1 cellular context compared by ENCODE assay signal in genomic region chr17:75034236-75034908, GRCh38.
A peak's percentile ranks its signal among the peaks of the same experiment; 100 is the strongest.
TF ChIP-seq lines count a peak whose summit lies in the region.

No MANE protein-coding gene starts in this region.

TF ChIP-seq in HepG2, 621 proteins besides CTCF, POLR2A, EP300 and RAD21 (continued from another document and continues in another):
- TF ChIP-seq PATZ1 (CRISPR knock-in tag; IDR thresholded peaks at IDR 0.05) (peak; percentile 54; the same call in 1 of the 2 replicates), HINFP (CRISPR knock-in tag; IDR thresholded peaks at IDR 0.05; ENCODE audit: low read depth) (peak; percentile 76), NFE2L1 (CRISPR knock-in tag; IDR thresholded peaks at IDR 0.05; ENCODE audit: borderline replicate concordance) (no peak), PAF1 (CRISPR knock-in tag; IDR thresholded peaks at IDR 0.05) (no peak), NONO (IDR thresholded peaks at IDR 0.05) (no peak), NONO (CRISPR knock-in tag; conservative IDR thresholded peaks at IDR 0.05) (no peak; the same call in 1 of the 2 replicates), ZBTB49 (CRISPR knock-in tag; IDR thresholded peaks at IDR 0.05; ENCODE audit: borderline replicate concordance) (0 out of 2 replicates have a peak, but pooled peaks have one; percentile 73), SNAPC5 (CRISPR knock-in tag; IDR thresholded peaks at IDR 0.05; ENCODE audit: borderline replicate concordance) (0 out of 2 replicates have a peak, but pooled peaks have one; percentile 79), ZNF292 (CRISPR knock-in tag; IDR thresholded peaks at IDR 0.05; ENCODE audit: borderline replicate concordance, low read depth) (peak; percentile 26; the same call in 1 of the 2 replicates), ZNF207 (IDR thresholded peaks at IDR 0.05; ENCODE audit: borderline replicate concordance) (no peak), TOPORS (CRISPR knock-in tag; IDR thresholded peaks at IDR 0.05) (peak; percentile 99), NR0B2 (CRISPR knock-in tag; IDR thresholded peaks at IDR 0.05) (0 out of 2 replicates have a peak, but pooled peaks have one; percentile 79), ARNTL (CRISPR knock-in tag; IDR thresholded peaks at IDR 0.05) (peak; percentile 63; the same call in 1 of the 2 replicates), SSRP1 (CRISPR knock-in tag; IDR thresholded peaks at IDR 0.05) (peak; percentile 99; the same call in 1 of the 2 replicates), FOXP1 (IDR thresholded peaks at IDR 0.05) (no peak), FOXP1 (CRISPR knock-in tag; IDR thresholded peaks at IDR 0.05) (0 out of 2 replicates have a peak, but pooled peaks have one; percentile 45), ZNF598 (CRISPR knock-in tag; IDR thresholded peaks at IDR 0.05; ENCODE audit: borderline replicate concordance) (no peak; the same call in none of the 2 replicates), RARA (CRISPR knock-in tag; IDR thresholded peaks at IDR 0.05) (no peak; the same call in 1 of the 2 replicates), HOXD1 (CRISPR knock-in tag; IDR thresholded peaks at IDR 0.05) (peak; percentile 87), ELF3 (CRISPR knock-in tag; IDR thresholded peaks at IDR 0.05) (peak; percentile 63), MAX (IDR thresholded peaks at IDR 0.05) (peak; percentile 97), ZNF549 (CRISPR knock-in tag; IDR thresholded peaks at IDR 0.05) (0 out of 2 replicates have a peak, but pooled peaks have one; percentile 14), ZNF264 (CRISPR knock-in tag; IDR thresholded peaks at IDR 0.05) (peak; percentile 86), MZF1 (CRISPR knock-in tag; IDR thresholded peaks at IDR 0.05; ENCODE audit: borderline replicate concordance) (peak; percentile 96), POGK (CRISPR knock-in tag; conservative IDR thresholded peaks at IDR 0.05) (peak; percentile 26; the same call in 1 of the 2 replicates), ARID4A (CRISPR knock-in tag; IDR thresholded peaks at IDR 0.05; ENCODE audit: borderline replicate concordance) (no peak; the same call in 1 of the 2 replicates), NR1H2 (CRISPR knock-in tag; IDR thresholded peaks at IDR 0.05; ENCODE audit: borderline replicate concordance, low read depth) (no peak), STAT5B (CRISPR knock-in tag; IDR thresholded peaks at IDR 0.05) (0 out of 2 replicates have a peak, but pooled peaks have one; percentile 19), HBP1 (CRISPR knock-in tag; IDR thresholded peaks at IDR 0.05; ENCODE audit: low read depth) (peak; percentile 58; the same call in 1 of the 2 replicates), ZNF350 (CRISPR knock-in tag; IDR thresholded peaks at IDR 0.05; ENCODE audit: borderline replicate concordance, low read depth) (0 out of 2 replicates have a peak, but pooled peaks have one; percentile 13), U2AF1 (optimal IDR thresholded peaks at IDR 0.05; ENCODE audit: low read depth, low read length) (no peak), ZNF782 (CRISPR knock-in tag; IDR thresholded peaks at IDR 0.05; ENCODE audit: borderline replicate concordance) (peak; percentile 92), PRDM15 (CRISPR knock-in tag; IDR thresholded peaks at IDR 0.05) (peak; percentile 62)
